ENCODE assay signal across 1 cellular context in the genomic region with DNA sequence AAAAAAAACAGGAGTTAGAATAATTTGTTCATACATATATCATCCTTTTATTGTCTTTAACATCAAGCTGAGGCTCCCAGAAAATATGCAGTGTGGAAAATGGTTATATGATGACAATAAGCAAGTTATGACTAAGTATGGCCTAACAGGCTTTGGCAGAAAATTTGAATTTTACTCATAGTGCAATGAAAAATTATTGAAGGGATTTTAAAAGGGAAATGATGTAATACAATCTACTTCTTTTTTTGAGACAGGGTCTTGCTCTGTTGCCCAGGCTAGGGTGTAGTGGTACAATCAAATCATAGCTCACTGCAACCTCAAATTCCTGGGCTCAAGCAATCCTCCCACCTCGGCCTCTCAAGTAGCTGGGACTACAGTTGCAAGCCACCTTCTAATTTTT.
TF ChIP-seq lines count a peak whose summit lies in the region.

No MANE protein-coding gene starts in this region.

TF ChIP-seq in A549, 52 proteins besides CTCF, POLR2A, EP300 and RAD21 (continued from another document):
- TF ChIP-seq MAZ (IDR thresholded peaks at IDR 0.05; ENCODE audit: borderline replicate concordance, low read depth, low read length): no peak
